Comparison of ENCODE assay signal across 5 cellular contexts in genomic region chr6:134257516-134257915, GRCh38.
"Had no signal": no experiment of that assay in that cellular context is flagged by ENCODE, and none has a peak within 500 bp of the region (broad histone marks: within the 10 kb centered on the region; RNA-seq: fewer than 3 reads in every experiment).

No MANE protein-coding gene starts in this region.

- H3K9me3 Mint-ChIP-seq: GM23338, H9, IgD-negative memory B cell had no signal

- H3K36me3 Mint-ChIP-seq: IgD-negative memory B cell had no signal

- H3K4me3 Mint-ChIP-seq: GM23338, H9, IgD-negative memory B cell had no signal

- H3K4me1 Mint-ChIP-seq: IgD-negative memory B cell had no signal

- H3K27ac Mint-ChIP-seq: GM23338, H9, IgD-negative memory B cell had no signal

- H3K4me3 ChIP-seq: GM23338 had no signal

- H2AFZ ChIP-seq: GM23338 had no signal

- ATAC-seq: GM23338 had no signal

- H3K4me2 ChIP-seq: GM23338 had no signal

- DNase-seq: HCEC 1CT, KBM-7 had no signal

- H3K27me3 Mint-ChIP-seq: IgD-negative memory B cell had no signal
